In genomic region chr5:32145378-32145777, GRCh38 we compare ENCODE assay signal across 20 cellular contexts. TPM values are rescaled to one million over a fixed set of nuclear protein-coding genes. Genes with fewer than 3 reads are reported as not detected.
DNase-seq lines count a peak whose midpoint lies in the region; ATAC-seq and TF ChIP-seq lines count a peak whose summit lies in the region.
"Had no signal": no experiment of that assay in that cellular context is flagged by ENCODE, and none has a peak within 500 bp of the region (broad histone marks: within the 10 kb centered on the region; RNA-seq: fewer than 3 reads in every experiment).

No MANE protein-coding gene starts in this region.

- ATAC-seq in GM23338 (no peak), right cardiac atrium (peak in 1 of 2 donors; percentile 27)
- ATAC-seq in activated T-helper 17 cell treated with anti-CD3 and anti-CD28 coated beads, Interleukin-2, amount 50 U/mL, for 72 hours (replicated peaks) = no peak
- ATAC-seq: foreskin keratinocyte, SK-N-SH treated with all-trans-retinoic acid at 6 μM for 48 hours had no signal

- H3K4me1 Mint-ChIP-seq in GM23338 = no peaks in the 10 kb centered on the region; the same call in 1 of the 3 replicates
- peaks cover 16% of the 10 kb centered on the region for H3K4me1 Mint-ChIP-seq in activated T-helper 17 cell treated with anti-CD3 and anti-CD28 coated beads, Interleukin-2, amount 50 U/mL, for 72 hours
- H3K4me1 Mint-ChIP-seq in type B pancreatic cell (ENCODE audit: unreplicated experiment) = peaks cover 26% of the 10 kb centered on the region

- TF ChIP-seq CTCF in 22Rv1 (IDR thresholded peaks at IDR 0.05) (no peak), GM23338 (conservative IDR thresholded peaks at IDR 0.05; ENCODE audit: low read depth in 2 of 2) (no peak), type B pancreatic cell (conservative IDR thresholded peaks at IDR 0.05) (no peak)

- WGBS in right cardiac atrium = 25% methylated on average over 2 of the region's 2 CpGs

- H3K4me1 ChIP-seq in GM23338 (ENCODE audit: insufficient read depth) = no peaks in the 10 kb centered on the region
- peaks cover 19% of the 10 kb centered on the region for H3K4me1 ChIP-seq in right cardiac atrium (ENCODE audit: control insufficient read depth, insufficient read depth, low read length)
- H3K4me1 ChIP-seq: foreskin keratinocyte had no signal

- H3K4me3 Mint-ChIP-seq in GM23338 = no peak overlapping the region
- no peak overlapping the region for H3K4me3 Mint-ChIP-seq in activated T-helper 17 cell treated with anti-CD3 and anti-CD28 coated beads, Interleukin-2, amount 50 U/mL, for 72 hours
- no peak overlapping the region for H3K4me3 Mint-ChIP-seq in type B pancreatic cell
- H3K4me3 Mint-ChIP-seq: activated B cell treated with CpG ODN at 0.5 μM for 24 hours; activated CD4-positive, alpha-beta memory T cell treated with anti-CD3 and anti-CD28 coated beads, Interleukin-2, amount 10 ng/mL, durations not matched to agents 7 days and 5 days; activated naive CD4-positive, alpha-beta T cell treated with anti-CD3 and anti-CD28 coated beads for 36 hours; T-helper 2 cell treated with Interferon-gamma antibody and Interleukin-4, amounts not matched to agents 5 μg/mL and 100 μg/mL, for 36 hours had no signal

- no peaks in the 10 kb centered on the region for H3K9me3 ChIP-seq in right cardiac atrium (ENCODE audit: control insufficient read depth, low read length)
- H3K9me3 ChIP-seq: sigmoid colon had no signal

- H3K27me3 ChIP-seq in GM23338 (ENCODE audit: insufficient read depth) (no peaks in the 10 kb centered on the region), right cardiac atrium (ENCODE audit: control insufficient read depth, insufficient read depth) (no peaks in the 10 kb centered on the region)
- H3K27me3 ChIP-seq: foreskin keratinocyte, sigmoid colon had no signal

- intact Hi-C loops in right cardiac atrium (cut with DNase I) = no loop called here

- no peaks in the 10 kb centered on the region; the same call in 1 of the 2 replicates for H3F3A ChIP-seq in GM23338 (replicated peaks; ENCODE audit: low read depth)

- H4K20me1 ChIP-seq in GM23338 (replicated peaks; ENCODE audit: insufficient read depth) = peaks cover 47% of the 10 kb centered on the region

- peaks cover 2% of the 10 kb centered on the region for H3K27me3 Mint-ChIP-seq in GM23338 (ENCODE audit: insufficient read depth, low read depth, poor library complexity)
- no peaks in the 10 kb centered on the region for H3K27me3 Mint-ChIP-seq in activated T-helper 17 cell treated with anti-CD3 and anti-CD28 coated beads, Interleukin-2, amount 50 U/mL, for 72 hours
- H3K27me3 Mint-ChIP-seq in type B pancreatic cell = no peaks in the 10 kb centered on the region
- H3K27me3 Mint-ChIP-seq: activated B cell treated with CpG ODN at 0.5 μM for 24 hours; activated CD4-positive, alpha-beta memory T cell treated with anti-CD3 and anti-CD28 coated beads, Interleukin-2, amount 10 ng/mL, durations not matched to agents 7 days and 5 days had no signal

- H3K4me3 ChIP-seq in GM23338 (no peak overlapping the region), right cardiac atrium (ENCODE audit: low read length) (no peak overlapping the region)
- H3K4me3 ChIP-seq: sigmoid colon had no signal

- 0 out of 2 replicates have a peak, but pooled peaks cover 4% of the 10 kb centered on the region for H3K36me3 ChIP-seq in GM23338 (ENCODE audit: insufficient read depth)

- H3K27ac Mint-ChIP-seq in GM23338 (peak overlapping the region; percentile 15; the same call in 1 of the 2 replicates), type B pancreatic cell (no peak overlapping the region)
- H3K27ac Mint-ChIP-seq in activated T-helper 17 cell treated with anti-CD3 and anti-CD28 coated beads, Interleukin-2, amount 50 U/mL, for 72 hours = peak overlapping the region; percentile 73
- H3K27ac Mint-ChIP-seq: activated B cell treated with CpG ODN at 0.5 μM for 24 hours; activated CD4-positive, alpha-beta memory T cell treated with anti-CD3 and anti-CD28 coated beads, Interleukin-2, amount 10 ng/mL, durations not matched to agents 7 days and 5 days; activated naive CD4-positive, alpha-beta T cell treated with anti-CD3 and anti-CD28 coated beads for 36 hours; T-helper 2 cell treated with Interferon-gamma antibody and Interleukin-4, amounts not matched to agents 5 μg/mL and 100 μg/mL, for 36 hours had no signal

- H2AFZ ChIP-seq in GM23338 = no peak overlapping the region

- H3K27ac ChIP-seq in 22Rv1 (peak overlapping the region; percentile 19; the same call in 1 of the 2 replicates), GM23338 (ENCODE audit: low read depth) (no peak overlapping the region), right cardiac atrium (ENCODE audit: low read length) (peak overlapping the region; percentile 67)
- H3K27ac ChIP-seq: foreskin keratinocyte had no signal

- H3K79me2 ChIP-seq in GM23338 (replicated peaks; ENCODE audit: insufficient read depth) = peaks cover 86% of the 10 kb centered on the region

- DNase-seq in GM23338 (ENCODE audit: low spot score) (no peak), right cardiac atrium (no peak), type B pancreatic cell (ENCODE audit: extremely low spot score, unreplicated experiment) (no peak), islet precursor cell (no peak), DMS53 (lab: John Stamatoyannopoulos, UW) (no peak), putamen (ENCODE audit: low spot score) (no peak)
- DNase-seq: activated B cell treated with CpG ODN at 0.5 μM for 24 hours; activated CD4-positive, alpha-beta memory T cell treated with anti-CD3 and anti-CD28 coated beads, Interleukin-2, amount 10 ng/mL, durations not matched to agents 7 days and 5 days; activated naive CD4-positive, alpha-beta T cell treated with anti-CD3 and anti-CD28 coated beads for 36 hours; C1 segment of cervical spinal cord; cerebellar nuclear complex; foreskin keratinocyte; NCI-H146; NCI-H526; RPMI8226; sigmoid colon had no signal

- H3K9me2 ChIP-seq in GM23338 (ENCODE audit: insufficient read depth) = no peaks in the 10 kb centered on the region

- H3K4me2 ChIP-seq in GM23338 = no peak overlapping the region

- H3K9me3 Mint-ChIP-seq in GM23338 (peaks cover 12% of the 10 kb centered on the region; the same call in 2 of the 3 replicates), type B pancreatic cell (no peaks in the 10 kb centered on the region)
- H3K9me3 Mint-ChIP-seq in activated T-helper 17 cell treated with anti-CD3 and anti-CD28 coated beads, Interleukin-2, amount 50 U/mL, for 72 hours = no peaks in the 10 kb centered on the region
- H3K9me3 Mint-ChIP-seq: activated B cell treated with CpG ODN at 0.5 μM for 24 hours; activated CD4-positive, alpha-beta memory T cell treated with anti-CD3 and anti-CD28 coated beads, Interleukin-2, amount 10 ng/mL, durations not matched to agents 7 days and 5 days; activated naive CD4-positive, alpha-beta T cell treated with anti-CD3 and anti-CD28 coated beads for 36 hours; T-helper 2 cell treated with Interferon-gamma antibody and Interleukin-4, amounts not matched to agents 5 μg/mL and 100 μg/mL, for 36 hours had no signal

- H3K36me3 Mint-ChIP-seq in GM23338 (ENCODE audit: low read depth) = peaks cover 47% of the 10 kb centered on the region
- peaks cover 55% of the 10 kb centered on the region for H3K36me3 Mint-ChIP-seq in activated T-helper 17 cell treated with anti-CD3 and anti-CD28 coated beads, Interleukin-2, amount 50 U/mL, for 72 hours (ENCODE audit: low read depth)
- H3K36me3 Mint-ChIP-seq in type B pancreatic cell = peaks cover 22% of the 10 kb centered on the region

TF ChIP-seq in GM23338, 12 proteins besides CTCF, POLR2A, EP300 and RAD21 (continues in another document):
- TF ChIP-seq CREB1 (CRISPR knock-in tag; IDR thresholded peaks at IDR 0.05; ENCODE audit: low read depth) = no peak
- TF ChIP-seq NANOG (IDR thresholded peaks at IDR 0.05; ENCODE audit: borderline replicate concordance) = no peak
- no peak for TF ChIP-seq STAT1 (IDR thresholded peaks at IDR 0.05; ENCODE audit: unreplicated experiment)
- no peak for TF ChIP-seq EZH2phosphoT487 (IDR thresholded peaks at IDR 0.05; ENCODE audit: unreplicated experiment)
- no peak for TF ChIP-seq ZNF331 (CRISPR knock-in tag; IDR thresholded peaks at IDR 0.05; ENCODE audit: low read depth)
- TF ChIP-seq POLR2AphosphoS5 (IDR thresholded peaks at IDR 0.05; ENCODE audit: low read depth) = no peak
- TF ChIP-seq JUNB (IDR thresholded peaks at IDR 0.05; ENCODE audit: unreplicated experiment) = no peak
- TF ChIP-seq ETS1 (IDR thresholded peaks at IDR 0.05) = no peak
- no peak for TF ChIP-seq EZH2 (IDR thresholded peaks at IDR 0.05; ENCODE audit: low read depth, unreplicated experiment)
- TF ChIP-seq ZNF114 (CRISPR knock-in tag; IDR thresholded peaks at IDR 0.05) = no peak

RNA-seq across cellular contexts. Expression of gene GOLPH3, which starts 28.7 kb away (rescaled TPM):
- total RNA-seq in GM23338 (2014; rRNA removed; shearing (Covaris generic)) = 96.1 and 113 TPM in 2 replicates
- polyA plus RNA-seq in GM23338 (2016; fragmentation: Nextera tagmentation; extraction: Ambion mirVana) (61.7 and 68.5 TPM in 2 replicates), right cardiac atrium (40.4 TPM)
- total RNA-seq in activated T-helper 17 cell treated with anti-CD3 and anti-CD28 coated beads, Interleukin-2, amount 50 U/mL, for 72 hours = 10 to 100 TPM; 51.7 to 74.1 TPM
- total RNA-seq in right cardiac atrium (10 to 100 TPM; 53.7 to 76.4 (median 57.6) TPM), type B pancreatic cell (ENCODE audit: low replicate concordance) (72.9 and 102 TPM in 2 replicates)
